Comparison of ENCODE assay signal across 2 cellular contexts in the genomic region with DNA sequence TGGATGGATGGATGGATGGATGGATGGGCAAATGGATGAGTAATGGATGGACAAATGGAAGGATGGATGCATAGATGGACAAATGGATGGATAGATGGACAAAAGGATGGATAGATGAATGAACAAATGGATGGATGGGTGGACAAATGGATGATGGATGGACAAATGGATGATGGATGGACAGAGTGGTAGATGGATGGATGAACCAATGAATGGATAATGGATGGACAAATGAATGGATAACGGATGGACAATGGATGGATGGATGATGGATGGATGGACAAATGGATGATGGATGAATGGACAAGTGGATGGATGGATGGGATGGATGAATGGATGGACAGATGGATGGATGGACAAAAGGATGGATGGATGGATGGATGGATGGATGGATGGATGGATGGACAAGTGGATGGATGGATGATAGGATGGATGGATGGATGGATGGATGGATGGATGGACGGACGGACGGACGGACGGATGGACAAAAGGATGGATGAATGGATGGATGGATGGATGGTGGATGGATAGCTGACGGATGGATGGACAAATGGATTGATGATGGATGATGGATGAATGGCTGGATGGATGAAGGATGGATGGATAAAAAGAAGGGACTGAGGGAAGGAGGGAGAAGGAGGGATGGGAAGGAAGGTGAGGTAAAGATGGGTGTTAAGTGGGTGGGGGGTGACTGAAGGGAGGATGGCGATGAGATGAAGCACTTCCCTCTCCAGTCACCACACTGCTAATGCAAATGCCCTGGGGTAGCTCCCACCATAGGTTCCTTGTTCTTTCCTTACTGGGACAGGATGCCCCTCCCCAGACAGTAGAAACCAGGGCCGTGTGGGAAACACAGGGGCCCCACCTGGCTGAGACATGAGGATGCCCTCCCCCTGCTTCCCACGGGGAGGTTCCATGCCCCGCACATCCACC.
TF ChIP-seq lines count a peak whose summit lies in the region.

No MANE protein-coding gene starts in this region.

TF ChIP-seq in HEK293T, 16 proteins besides CTCF, POLR2A, EP300 and RAD21:
- TF ChIP-seq TARDBP (IDR thresholded peaks at IDR 0.05) (0 out of 2 replicates have a peak, but pooled peaks have one; percentile 34), CTBP1 (IDR thresholded peaks at IDR 0.05; ENCODE audit: borderline replicate concordance) (0 out of 2 replicates have a peak, but pooled peaks have one; percentile 40), BHLHE40 (IDR thresholded peaks at IDR 0.05; ENCODE audit: borderline replicate concordance) (no peak)
- TF ChIP-seq, protein P1, sequence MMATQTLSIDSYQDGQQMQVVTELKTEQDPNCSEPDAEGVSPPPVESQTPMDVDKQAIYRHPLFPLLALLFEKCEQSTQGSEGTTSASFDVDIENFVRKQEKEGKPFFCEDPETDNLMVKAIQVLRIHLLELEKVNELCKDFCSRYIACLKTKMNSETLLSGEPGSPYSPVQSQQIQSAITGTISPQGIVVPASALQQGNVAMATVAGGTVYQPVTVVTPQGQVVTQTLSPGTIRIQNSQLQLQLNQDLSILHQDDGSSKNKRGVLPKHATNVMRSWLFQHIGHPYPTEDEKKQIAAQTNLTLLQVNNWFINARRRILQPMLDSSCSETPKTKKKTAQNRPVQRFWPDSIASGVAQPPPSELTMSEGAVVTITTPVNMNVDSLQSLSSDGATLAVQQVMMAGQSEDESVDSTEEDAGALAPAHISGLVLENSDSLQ (IDR thresholded peaks at IDR 0.05) = peak; percentile 17; the same call in 1 of the 2 replicates
TF ChIP-seq in HEK293T: peak in this region for 3.

TF ChIP-seq in K562, 482 proteins besides CTCF, POLR2A, EP300 and RAD21 (continues in another document):
- no peak for TF ChIP-seq SMAD3 (CRISPR knock-in tag; conservative IDR thresholded peaks at IDR 0.05)
- TF ChIP-seq ARNT (IDR thresholded peaks at IDR 0.05) = no peak
- TF ChIP-seq TSHZ1 (CRISPR knock-in tag; IDR thresholded peaks at IDR 0.05) = no peak
- no peak for TF ChIP-seq ZNF41 (CRISPR knock-in tag; conservative IDR thresholded peaks at IDR 0.05)
- TF ChIP-seq XRCC3 (IDR thresholded peaks at IDR 0.05) = no peak
- TF ChIP-seq TBL1XR1 (IDR thresholded peaks at IDR 0.05; ENCODE audit: low read length in 2 of 2) = no peak
- TF ChIP-seq, protein P2, sequence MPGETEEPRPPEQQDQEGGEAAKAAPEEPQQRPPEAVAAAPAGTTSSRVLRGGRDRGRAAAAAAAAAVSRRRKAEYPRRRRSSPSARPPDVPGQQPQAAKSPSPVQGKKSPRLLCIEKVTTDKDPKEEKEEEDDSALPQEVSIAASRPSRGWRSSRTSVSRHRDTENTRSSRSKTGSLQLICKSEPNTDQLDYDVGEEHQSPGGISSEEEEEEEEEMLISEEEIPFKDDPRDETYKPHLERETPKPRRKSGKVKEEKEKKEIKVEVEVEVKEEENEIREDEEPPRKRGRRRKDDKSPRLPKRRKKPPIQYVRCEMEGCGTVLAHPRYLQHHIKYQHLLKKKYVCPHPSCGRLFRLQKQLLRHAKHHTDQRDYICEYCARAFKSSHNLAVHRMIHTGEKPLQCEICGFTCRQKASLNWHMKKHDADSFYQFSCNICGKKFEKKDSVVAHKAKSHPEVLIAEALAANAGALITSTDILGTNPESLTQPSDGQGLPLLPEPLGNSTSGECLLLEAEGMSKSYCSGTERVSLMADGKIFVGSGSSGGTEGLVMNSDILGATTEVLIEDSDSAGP (CRISPR knock-in tag; IDR thresholded peaks at IDR 0.05) = no peak
- TF ChIP-seq MTA1 (IDR thresholded peaks at IDR 0.05; ENCODE audit: borderline replicate concordance) = 0 out of 2 replicates have a peak, but pooled peaks have one; percentile 21
- TF ChIP-seq NFXL1 (CRISPR knock-in tag; IDR thresholded peaks at IDR 0.05) = no peak
- TF ChIP-seq NONO (IDR thresholded peaks at IDR 0.05; ENCODE audit: low read depth in 2 of 2, low read length in 1 of 2) = no peak
- no peak for TF ChIP-seq ZNF224 (CRISPR knock-in tag; IDR thresholded peaks at IDR 0.05)
- no peak for TF ChIP-seq FOXA1 (IDR thresholded peaks at IDR 0.05; ENCODE audit: borderline replicate concordance)
- TF ChIP-seq, protein P3, sequence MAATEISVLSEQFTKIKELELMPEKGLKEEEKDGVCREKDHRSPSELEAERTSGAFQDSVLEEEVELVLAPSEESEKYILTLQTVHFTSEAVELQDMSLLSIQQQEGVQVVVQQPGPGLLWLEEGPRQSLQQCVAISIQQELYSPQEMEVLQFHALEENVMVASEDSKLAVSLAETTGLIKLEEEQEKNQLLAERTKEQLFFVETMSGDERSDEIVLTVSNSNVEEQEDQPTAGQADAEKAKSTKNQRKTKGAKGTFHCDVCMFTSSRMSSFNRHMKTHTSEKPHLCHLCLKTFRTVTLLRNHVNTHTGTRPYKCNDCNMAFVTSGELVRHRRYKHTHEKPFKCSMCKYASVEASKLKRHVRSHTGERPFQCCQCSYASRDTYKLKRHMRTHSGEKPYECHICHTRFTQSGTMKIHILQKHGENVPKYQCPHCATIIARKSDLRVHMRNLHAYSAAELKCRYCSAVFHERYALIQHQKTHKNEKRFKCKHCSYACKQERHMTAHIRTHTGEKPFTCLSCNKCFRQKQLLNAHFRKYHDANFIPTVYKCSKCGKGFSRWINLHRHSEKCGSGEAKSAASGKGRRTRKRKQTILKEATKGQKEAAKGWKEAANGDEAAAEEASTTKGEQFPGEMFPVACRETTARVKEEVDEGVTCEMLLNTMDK (IDR thresholded peaks at IDR 0.05; ENCODE audit: borderline replicate concordance, insufficient read depth, low read depth, low read length, poor library complexity, severe bottlenecking) = no peak
- no peak for TF ChIP-seq GABPB1 (CRISPR knock-in tag; IDR thresholded peaks at IDR 0.05)
- TF ChIP-seq ZNF75A (CRISPR knock-in tag; IDR thresholded peaks at IDR 0.05) = no peak
- TF ChIP-seq POLR2AphosphoS5 (IDR thresholded peaks at IDR 0.05; ENCODE audit: control insufficient read depth, insufficient read depth, low read depth, low read length) = no peak
- TF ChIP-seq ZNF436 (CRISPR knock-in tag; IDR thresholded peaks at IDR 0.05) = no peak
- no peak for TF ChIP-seq CCNT2 (IDR thresholded peaks at IDR 0.05; ENCODE audit: borderline replicate concordance, extremely low read depth, insufficient read length, low read depth, low read length)
- no peak for TF ChIP-seq BCOR (IDR thresholded peaks at IDR 0.05)
- no peak for TF ChIP-seq MCM3 (IDR thresholded peaks at IDR 0.05)
- TF ChIP-seq TBP (optimal IDR thresholded peaks at IDR 0.05; ENCODE audit: low read depth, low read length) = no peak
- TF ChIP-seq OTX1 (CRISPR knock-in tag; IDR thresholded peaks at IDR 0.05) = no peak
- TF ChIP-seq EHMT2 (IDR thresholded peaks at IDR 0.05) = peak; percentile 64; the same call in 1 of the 2 replicates
- no peak for TF ChIP-seq HEY1 (CRISPR knock-in tag; IDR thresholded peaks at IDR 0.05; ENCODE audit: borderline replicate concordance)
- TF ChIP-seq, protein P4, sequence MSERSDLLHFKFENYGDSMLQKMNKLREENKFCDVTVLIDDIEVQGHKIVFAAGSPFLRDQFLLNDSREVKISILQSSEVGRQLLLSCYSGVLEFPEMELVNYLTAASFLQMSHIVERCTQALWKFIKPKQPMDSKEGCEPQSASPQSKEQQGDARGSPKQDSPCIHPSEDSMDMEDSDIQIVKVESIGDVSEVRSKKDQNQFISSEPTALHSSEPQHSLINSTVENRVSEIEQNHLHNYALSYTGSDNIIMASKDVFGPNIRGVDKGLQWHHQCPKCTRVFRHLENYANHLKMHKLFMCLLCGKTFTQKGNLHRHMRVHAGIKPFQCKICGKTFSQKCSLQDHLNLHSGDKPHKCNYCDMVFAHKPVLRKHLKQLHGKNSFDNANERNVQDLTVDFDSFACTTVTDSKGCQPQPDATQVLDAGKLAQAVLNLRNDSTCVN (CRISPR knock-in tag; IDR thresholded peaks at IDR 0.05) = 0 out of 2 replicates have a peak, but pooled peaks have one; percentile 62
- TF ChIP-seq, protein P5, sequence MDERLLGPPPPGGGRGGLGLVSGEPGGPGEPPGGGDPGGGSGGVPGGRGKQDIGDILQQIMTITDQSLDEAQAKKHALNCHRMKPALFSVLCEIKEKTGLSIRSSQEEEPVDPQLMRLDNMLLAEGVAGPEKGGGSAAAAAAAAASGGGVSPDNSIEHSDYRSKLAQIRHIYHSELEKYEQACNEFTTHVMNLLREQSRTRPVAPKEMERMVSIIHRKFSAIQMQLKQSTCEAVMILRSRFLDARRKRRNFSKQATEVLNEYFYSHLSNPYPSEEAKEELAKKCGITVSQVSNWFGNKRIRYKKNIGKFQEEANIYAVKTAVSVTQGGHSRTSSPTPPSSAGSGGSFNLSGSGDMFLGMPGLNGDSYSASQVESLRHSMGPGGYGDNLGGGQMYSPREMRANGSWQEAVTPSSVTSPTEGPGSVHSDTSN (CRISPR knock-in tag; IDR thresholded peaks at IDR 0.05; ENCODE audit: low read depth) = no peak
- TF ChIP-seq, protein P5 (tag; conservative IDR thresholded peaks at IDR 0.05; ENCODE audit: low read depth) = 0 out of 2 replicates have a peak, but pooled peaks have one; percentile 16
- no peak for TF ChIP-seq ZNF212 (CRISPR knock-in tag; IDR thresholded peaks at IDR 0.05)
- TF ChIP-seq DPF2 (IDR thresholded peaks at IDR 0.05) = no peak
- no peak for TF ChIP-seq FOXA3 (CRISPR knock-in tag; conservative IDR thresholded peaks at IDR 0.05 in 1 of 2, IDR thresholded peaks at IDR 0.05 in 1 of 2)
- TF ChIP-seq CTBP1 (IDR thresholded peaks at IDR 0.05; ENCODE audit: borderline replicate concordance) = 0 out of 2 replicates have a peak, but pooled peaks have one; percentile 13
- TF ChIP-seq ELF4 (CRISPR knock-in tag; IDR thresholded peaks at IDR 0.05) = 0 out of 2 replicates have a peak, but pooled peaks have one; percentile 4
- no peak for TF ChIP-seq MAX (CRISPR knock-in tag; IDR thresholded peaks at IDR 0.05)
- TF ChIP-seq ELK1 (CRISPR knock-in tag; IDR thresholded peaks at IDR 0.05) = no peak
- TF ChIP-seq SIRT6 (IDR thresholded peaks at IDR 0.05; ENCODE audit: low read depth, low read length) = no peak
- peak in 1 of 2 experiments; percentile 30; a peak in 1 of 4 replicates for TF ChIP-seq HDAC1 (IDR thresholded peaks at IDR 0.05)
- no peak for TF ChIP-seq SRSF9 (IDR thresholded peaks at IDR 0.05; ENCODE audit: borderline replicate concordance, low read depth, low read length)
- TF ChIP-seq BRF1 (IDR thresholded peaks at IDR 0.05; ENCODE audit: borderline replicate concordance, extremely low read depth, insufficient read length) = no peak
- TF ChIP-seq PTBP1 (IDR thresholded peaks at IDR 0.05; ENCODE audit: low read depth, low read length) = no peak
- TF ChIP-seq, protein P6, sequence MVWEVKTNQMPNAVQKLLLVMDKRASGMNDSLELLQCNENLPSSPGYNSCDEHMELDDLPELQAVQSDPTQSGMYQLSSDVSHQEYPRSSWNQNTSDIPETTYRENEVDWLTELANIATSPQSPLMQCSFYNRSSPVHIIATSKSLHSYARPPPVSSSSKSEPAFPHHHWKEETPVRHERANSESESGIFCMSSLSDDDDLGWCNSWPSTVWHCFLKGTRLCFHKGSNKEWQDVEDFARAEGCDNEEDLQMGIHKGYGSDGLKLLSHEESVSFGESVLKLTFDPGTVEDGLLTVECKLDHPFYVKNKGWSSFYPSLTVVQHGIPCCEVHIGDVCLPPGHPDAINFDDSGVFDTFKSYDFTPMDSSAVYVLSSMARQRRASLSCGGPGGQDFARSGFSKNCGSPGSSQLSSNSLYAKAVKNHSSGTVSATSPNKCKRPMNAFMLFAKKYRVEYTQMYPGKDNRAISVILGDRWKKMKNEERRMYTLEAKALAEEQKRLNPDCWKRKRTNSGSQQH (CRISPR knock-in tag; IDR thresholded peaks at IDR 0.05) = 0 out of 2 replicates have a peak, but pooled peaks have one; percentile 13
- no peak for TF ChIP-seq TCF15 (CRISPR knock-in tag; IDR thresholded peaks at IDR 0.05)
- TF ChIP-seq ADNP (tag; IDR thresholded peaks at IDR 0.05) = no peak
- TF ChIP-seq KDM1A (IDR thresholded peaks at IDR 0.05) = peak; percentile 34 to 35; a peak in 2 of 4 replicates
- TF ChIP-seq PRPF4 (IDR thresholded peaks at IDR 0.05; ENCODE audit: insufficient read depth, low read depth, low read length, poor library complexity, severe bottlenecking) = no peak
